In the genomic region with DNA sequence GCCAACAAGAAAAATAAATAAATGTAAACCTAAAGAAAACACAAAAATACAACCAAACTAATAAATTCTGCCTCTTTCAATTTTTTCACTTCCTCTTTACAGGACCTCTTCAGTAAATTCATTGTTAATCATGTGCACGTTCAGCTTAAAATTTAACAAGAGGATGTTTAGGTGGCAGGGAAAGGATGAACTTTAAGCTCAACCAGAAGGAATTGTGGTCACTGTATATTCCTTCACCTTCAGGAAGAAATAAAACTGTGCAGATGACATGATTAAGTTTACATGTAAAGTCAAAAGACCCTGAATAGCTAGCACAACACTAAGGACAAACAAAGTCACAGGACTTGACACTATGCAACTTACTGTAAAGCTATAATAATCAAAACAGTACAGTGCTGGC, we compare ENCODE assay signal across 21 cellular contexts. TPM values are rescaled to one million over a fixed set of nuclear protein-coding genes. Genes with fewer than 3 reads are reported as not detected.
A peak's percentile ranks its signal among the peaks of the same experiment; 100 is the strongest.
DNase-seq lines count a peak whose midpoint lies in the region; ATAC-seq and FAIRE-seq lines count a peak whose summit lies in the region.
"Had no signal": no experiment of that assay in that cellular context is flagged by ENCODE, and none has a peak within 500 bp of the region (broad histone marks: within the 10 kb centered on the region; RNA-seq: fewer than 3 reads in every experiment).

No MANE protein-coding gene starts in this region.

- no peak overlapping the region for H2BK5ac ChIP-seq in mesenchymal stem cell (ENCODE audit: low read depth, low read length, poor library complexity, severe bottlenecking)

- H3K9me3 Mint-ChIP-seq in CD4-positive, CD25-positive, alpha-beta regulatory T cell, result no peaks in the 10 kb centered on the region
- H3K9me3 Mint-ChIP-seq: activated T-cell treated with anti-CD3 and anti-CD28 coated beads, Interleukin-2, amount 50 U/mL, for 4 hours; type B pancreatic cell had no signal

- H3K18ac ChIP-seq in mesenchymal stem cell (ENCODE audit: low read depth in 1 of 2, low read length in 2 of 2), result no peak overlapping the region

- no CpG with 5 or more reads among the region's 1 CpG for WGBS in mesenchymal stem cell

- H3K4me1 ChIP-seq in CD4-positive, CD25-positive, alpha-beta regulatory T cell (ENCODE audit: control insufficient read depth, insufficient read depth, low read length, poor library complexity, severe bottlenecking), result no peaks in the 10 kb centered on the region
- H3K4me1 ChIP-seq in mesenchymal stem cell (ENCODE audit: control insufficient read depth, insufficient read depth, low read depth, low read length), result no peaks in the 10 kb centered on the region

- H3K79me1 ChIP-seq in mesenchymal stem cell (replicated peaks; ENCODE audit: low read length, poor library complexity, severe bottlenecking), result peaks cover 9% of the 10 kb centered on the region

- ATAC-seq in CD4-positive, CD25-positive, alpha-beta regulatory T cell (ENCODE audit: low read depth in 2 of 2), result no peak
- ATAC-seq: activated T-cell treated with anti-CD3 and anti-CD28 coated beads, Interleukin-2, amount 50 U/mL, for 4 hours had no signal

- H2AK5ac ChIP-seq in mesenchymal stem cell (ENCODE audit: low read length, severe bottlenecking), result no peak overlapping the region

- no peak overlapping the region for H3K27ac ChIP-seq in CD4-positive, CD25-positive, alpha-beta regulatory T cell (ENCODE audit: insufficient read depth, low read length, poor library complexity, severe bottlenecking)
- H3K27ac ChIP-seq in mesenchymal stem cell (ENCODE audit: low read length, poor library complexity, severe bottlenecking), result peak overlapping the region; percentile 49

- no peak overlapping the region for H3K4ac ChIP-seq in mesenchymal stem cell (ENCODE audit: low read depth in 1 of 2, low read length in 2 of 2)

- peak; percentile 36 for DNase-seq in NOMO-1 treated with DMSO at 0.1 percent for 48 hours (lab: John Stamatoyannopoulos, UW; ENCODE audit: unreplicated experiment)
- no peak for DNase-seq in NOMO-1 treated with dmso at 0.1 percent for 144 hours (lab: John Stamatoyannopoulos, UW; ENCODE audit: unreplicated experiment)
- no peak for DNase-seq in CD4-positive, CD25-positive, alpha-beta regulatory T cell
- no peak for DNase-seq in RCC 7860 (ENCODE audit: low spot score)
- DNase-seq in mesenchymal stem cell, result no peak
- DNase-seq in NCI-H82 treated with DMSO at 0.1 percent for 48 hours (lab: John Stamatoyannopoulos, UW; ENCODE audit: unreplicated experiment), result no peak
- DNase-seq in HK-2 (ENCODE audit: unreplicated experiment), result no peak
- DNase-seq in OCI-M2 (lab: John Stamatoyannopoulos, UW; ENCODE audit: unreplicated experiment), result no peak
- DNase-seq: 8988T; activated CD4-positive, alpha-beta T cell treated with anti-CD3 and anti-CD28 coated beads for 4 hours; activated T-cell treated with anti-CD3 and anti-CD28 coated beads, Interleukin-2, amount 50 U/mL, for 4 hours; C1 segment of cervical spinal cord; central memory CD4-positive, alpha-beta T cell; DND-41; effector memory CD4-positive, alpha-beta T cell; NCI-H1930; NCI-H446 treated with DMSO at 0.1 percent for 48 hours; OCI-M1; stimulated activated CD4-positive, alpha-beta T cell treated with anti-CD3 and anti-CD28 coated beads, Interleukin-15, amount 100 ng/mL, for 24 hours; stimulated activated naive CD4-positive, alpha-beta T cell treated with Interleukin-2 at 50 U/mL for 16 hours had no signal

- no peak overlapping the region for H4K8ac ChIP-seq in mesenchymal stem cell (ENCODE audit: low read length)

- H3K4me3 Mint-ChIP-seq in CD4-positive, CD25-positive, alpha-beta regulatory T cell, result no peak overlapping the region
- H3K4me3 Mint-ChIP-seq: activated T-cell treated with anti-CD3 and anti-CD28 coated beads, Interleukin-2, amount 50 U/mL, for 4 hours; type B pancreatic cell had no signal

- no peak overlapping the region for H2AFZ ChIP-seq in mesenchymal stem cell (ENCODE audit: low read depth, low read length)

- peak overlapping the region; percentile 29 for H3K9ac ChIP-seq in mesenchymal stem cell (ENCODE audit: low read length)

- peak; percentile 66 for FAIRE-seq in RCC 7860 (lab: Jason Lieb, UNC)

- no peak overlapping the region for H3K14ac ChIP-seq in mesenchymal stem cell (ENCODE audit: low read length in 2 of 2)

- no peaks in the 10 kb centered on the region for H3K27me3 Mint-ChIP-seq in CD4-positive, CD25-positive, alpha-beta regulatory T cell
- H3K27me3 Mint-ChIP-seq: type B pancreatic cell had no signal

- H3K9me3 ChIP-seq in CD4-positive, CD25-positive, alpha-beta regulatory T cell (ENCODE audit: control insufficient read depth in 2 of 2, low read length in 2 of 2), result no peaks in the 10 kb centered on the region
- H3K9me3 ChIP-seq in mesenchymal stem cell (ENCODE audit: control insufficient read depth, low read length), result no peaks in the 10 kb centered on the region

- H3K4me2 ChIP-seq in mesenchymal stem cell (ENCODE audit: low read length, poor library complexity, severe bottlenecking), result no peak overlapping the region

- no peak overlapping the region for H2BK12ac ChIP-seq in mesenchymal stem cell (ENCODE audit: low read length in 2 of 2)

- no peak overlapping the region for H4K91ac ChIP-seq in mesenchymal stem cell (ENCODE audit: low read length)

- peaks cover 0 to 10% (median 8%) of the 10 kb centered on the region in 4 donors for H3K4me1 Mint-ChIP-seq in CD4-positive, CD25-positive, alpha-beta regulatory T cell

- H3K27me3 ChIP-seq in CD4-positive, CD25-positive, alpha-beta regulatory T cell (ENCODE audit: control insufficient read depth, insufficient read depth, low read length), result no peaks in the 10 kb centered on the region
- no peaks in the 10 kb centered on the region for H3K27me3 ChIP-seq in mesenchymal stem cell (ENCODE audit: control insufficient read depth in 1 of 2, insufficient read depth in 1 of 2, low read length in 2 of 2)

- no peak overlapping the region for H2BK15ac ChIP-seq in mesenchymal stem cell (ENCODE audit: low read depth, poor library complexity, severe bottlenecking)

- no peak overlapping the region for H3K23ac ChIP-seq in mesenchymal stem cell (ENCODE audit: low read length in 2 of 2)

- peaks cover 34% of the 10 kb centered on the region for H3K36me3 Mint-ChIP-seq in CD4-positive, CD25-positive, alpha-beta regulatory T cell

- peaks cover 86% of the 10 kb centered on the region for H3K36me3 ChIP-seq in CD4-positive, CD25-positive, alpha-beta regulatory T cell (ENCODE audit: control insufficient read depth, insufficient read depth, low read length)
- H3K36me3 ChIP-seq in mesenchymal stem cell (ENCODE audit: control insufficient read depth in 1 of 2, insufficient read depth in 2 of 2, low read depth in 1 of 2, low read length in 2 of 2), result peaks cover 27 to 92% of the 10 kb centered on the region in 2 experiments

- no peak overlapping the region for H3K4me3 ChIP-seq in CD4-positive, CD25-positive, alpha-beta regulatory T cell (ENCODE audit: low read depth, low read length)
- no peak overlapping the region for H3K4me3 ChIP-seq in mesenchymal stem cell (ENCODE audit: insufficient read depth in 1 of 2, low read depth in 1 of 2, low read length in 2 of 2)

- peak overlapping the region; percentile 52 to 62 (median 53) for H3K27ac Mint-ChIP-seq in CD4-positive, CD25-positive, alpha-beta regulatory T cell
- H3K27ac Mint-ChIP-seq: type B pancreatic cell had no signal

- H2BK120ac ChIP-seq in mesenchymal stem cell (ENCODE audit: low read depth, low read length), result no peak overlapping the region

RNA-seq across cellular contexts. Expression of gene KIF5B, which starts 33.0 kb away (rescaled TPM):
- 69.0 TPM for total RNA-seq in CD4-positive, CD25-positive, alpha-beta regulatory T cell
- polyA plus RNA-seq in CD4-positive, CD25-positive, alpha-beta regulatory T cell, result 10 to 100 TPM; 20.9 to 31.9 (median 24.6) TPM
- 87.3 TPM for polyA plus RNA-seq in mesenchymal stem cell (2013, experiment 1 of 2)
- 89.5 TPM for polyA plus RNA-seq in mesenchymal stem cell (2013, experiment 2 of 2)
